Comparison of ENCODE assay signal across 29 cellular contexts in genomic region chr5:156838966-156839365, GRCh38. TPM values are rescaled to one million over a fixed set of nuclear protein-coding genes. Genes with fewer than 3 reads are reported as not detected.
"Had no signal": no experiment of that assay in that cellular context is flagged by ENCODE, and none has a peak within 500 bp of the region (broad histone marks: within the 10 kb centered on the region; RNA-seq: fewer than 3 reads in every experiment).

No MANE protein-coding gene starts in this region.

- H3K4me1 Mint-ChIP-seq: central memory CD8-positive, alpha-beta T cell; endodermal cell; naive B cell; nephron progenitor cell had no signal

- H3K9me3 Mint-ChIP-seq: activated CD4-positive, alpha-beta memory T cell treated with anti-CD3 and anti-CD28 coated beads for 36 hours; activated naive CD4-positive, alpha-beta T cell treated with anti-CD3 and anti-CD28 coated beads, Interleukin-2, amount 10 ng/mL, durations not matched to agents 7 days and 5 days; activated T-cell treated with anti-CD3 and anti-CD28 coated beads, Interleukin-2, amount 50 U/mL, for 24 hours; central memory CD8-positive, alpha-beta T cell; endodermal cell; naive B cell; nephron progenitor cell had no signal

- H3K27me3 ChIP-seq: breast epithelium, foreskin keratinocyte, heart right ventricle, pancreas, right atrium auricular region, suprapubic skin, tibial nerve had no signal

- H3K9me3 ChIP-seq: breast epithelium, heart right ventricle, left ventricle myocardium inferior, pancreas, psoas muscle, right atrium auricular region, suprapubic skin, tibial nerve had no signal

- H3K4me3 Mint-ChIP-seq: activated CD4-positive, alpha-beta memory T cell treated with anti-CD3 and anti-CD28 coated beads for 36 hours; activated naive CD4-positive, alpha-beta T cell treated with anti-CD3 and anti-CD28 coated beads, Interleukin-2, amount 10 ng/mL, durations not matched to agents 7 days and 5 days; activated naive CD8-positive, alpha-beta T cell treated with anti-CD3 and anti-CD28 coated beads, Interleukin-2, amount 10 ng/mL, durations not matched to agents 7 days and 5 days; activated T-cell treated with anti-CD3 and anti-CD28 coated beads, Interleukin-2, amount 50 U/mL, for 24 hours; central memory CD8-positive, alpha-beta T cell; endodermal cell; naive B cell; nephron progenitor cell had no signal

- DNase-seq: activated CD4-positive, alpha-beta memory T cell treated with anti-CD3 and anti-CD28 coated beads for 36 hours; activated CD4-positive, alpha-beta T cell treated with anti-CD3 and anti-CD28 coated beads for 4 hours; activated CD8-positive, alpha-beta memory T cell treated with anti-CD3 and anti-CD28 coated beads, Interleukin-2, amount 50 U/mL, for 48 hours; activated gamma-delta T cell; activated naive CD4-positive, alpha-beta T cell treated with anti-CD3 and anti-CD28 coated beads, Interleukin-2, amount 10 ng/mL, durations not matched to agents 7 days and 5 days; activated naive CD8-positive, alpha-beta T cell treated with anti-CD3 and anti-CD28 coated beads, Interleukin-2, amount 10 ng/mL, durations not matched to agents 7 days and 5 days; activated T-cell treated with anti-CD3 and anti-CD28 coated beads, Interleukin-2, amount 50 U/mL, for 24 hours; amniotic stem cell; endodermal cell; foreskin keratinocyte; heart right ventricle; left ventricle myocardium inferior; naive B cell; nephron progenitor cell; pancreas; psoas muscle; stimulated activated CD4-positive, alpha-beta T cell treated with anti-CD3 and anti-CD28 coated beads, Interleukin-15, amount 100 ng/mL, for 24 hours; stimulated activated naive CD4-positive, alpha-beta T cell had no signal

- H3K27me3 Mint-ChIP-seq: activated CD4-positive, alpha-beta memory T cell treated with anti-CD3 and anti-CD28 coated beads for 36 hours; activated naive CD4-positive, alpha-beta T cell treated with anti-CD3 and anti-CD28 coated beads, Interleukin-2, amount 10 ng/mL, durations not matched to agents 7 days and 5 days; activated naive CD8-positive, alpha-beta T cell treated with anti-CD3 and anti-CD28 coated beads, Interleukin-2, amount 10 ng/mL, durations not matched to agents 7 days and 5 days had no signal

- H3K36me3 ChIP-seq: breast epithelium, heart right ventricle, left ventricle myocardium inferior, pancreas, right atrium auricular region, suprapubic skin, tibial nerve had no signal

- H3K4me1 ChIP-seq: breast epithelium, foreskin keratinocyte, heart right ventricle, left ventricle myocardium inferior, pancreas, psoas muscle, right atrium auricular region, suprapubic skin, tibial nerve had no signal

- H3K27ac ChIP-seq: breast epithelium, foreskin keratinocyte, heart right ventricle, left ventricle myocardium inferior, pancreas, psoas muscle, right atrium auricular region, suprapubic skin, tibial nerve, VCaP had no signal

- H3K27ac Mint-ChIP-seq: activated CD4-positive, alpha-beta memory T cell treated with anti-CD3 and anti-CD28 coated beads for 36 hours; activated naive CD4-positive, alpha-beta T cell treated with anti-CD3 and anti-CD28 coated beads, Interleukin-2, amount 10 ng/mL, durations not matched to agents 7 days and 5 days; activated naive CD8-positive, alpha-beta T cell treated with anti-CD3 and anti-CD28 coated beads, Interleukin-2, amount 10 ng/mL, durations not matched to agents 7 days and 5 days; activated T-cell treated with anti-CD3 and anti-CD28 coated beads, Interleukin-2, amount 50 U/mL, for 24 hours; endodermal cell; naive B cell; nephron progenitor cell had no signal

- H3K4me3 ChIP-seq: breast epithelium, heart right ventricle, left ventricle myocardium inferior, lung, pancreas, psoas muscle, right atrium auricular region, suprapubic skin, tibial nerve had no signal

- ATAC-seq: esophagus mucosa, foreskin keratinocyte, heart right ventricle, pancreas, psoas muscle had no signal

- H3K36me3 Mint-ChIP-seq: activated CD4-positive, alpha-beta memory T cell treated with anti-CD3 and anti-CD28 coated beads for 36 hours; activated naive CD4-positive, alpha-beta T cell treated with anti-CD3 and anti-CD28 coated beads, Interleukin-2, amount 10 ng/mL, durations not matched to agents 7 days and 5 days; activated naive CD8-positive, alpha-beta T cell treated with anti-CD3 and anti-CD28 coated beads, Interleukin-2, amount 10 ng/mL, durations not matched to agents 7 days and 5 days; naive B cell had no signal

RNA-seq across cellular contexts. Expression of gene PPP1R2B, which starts 11.1 kb away (rescaled TPM):
- total RNA-seq: activated naive CD8-positive, alpha-beta T cell treated with anti-CD3 and anti-CD28 coated beads, Interleukin-2, amount 10 ng/mL, durations not matched to agents 7 days and 5 days; breast epithelium; endodermal cell; esophagus mucosa; foreskin keratinocyte; glomerular endothelial cell; left ventricle myocardium inferior; mesenteric fat pad; right atrium auricular region; tibial nerve; ureter had no signal
